ENCODE assay signal across 1 cellular context in the genomic region with DNA sequence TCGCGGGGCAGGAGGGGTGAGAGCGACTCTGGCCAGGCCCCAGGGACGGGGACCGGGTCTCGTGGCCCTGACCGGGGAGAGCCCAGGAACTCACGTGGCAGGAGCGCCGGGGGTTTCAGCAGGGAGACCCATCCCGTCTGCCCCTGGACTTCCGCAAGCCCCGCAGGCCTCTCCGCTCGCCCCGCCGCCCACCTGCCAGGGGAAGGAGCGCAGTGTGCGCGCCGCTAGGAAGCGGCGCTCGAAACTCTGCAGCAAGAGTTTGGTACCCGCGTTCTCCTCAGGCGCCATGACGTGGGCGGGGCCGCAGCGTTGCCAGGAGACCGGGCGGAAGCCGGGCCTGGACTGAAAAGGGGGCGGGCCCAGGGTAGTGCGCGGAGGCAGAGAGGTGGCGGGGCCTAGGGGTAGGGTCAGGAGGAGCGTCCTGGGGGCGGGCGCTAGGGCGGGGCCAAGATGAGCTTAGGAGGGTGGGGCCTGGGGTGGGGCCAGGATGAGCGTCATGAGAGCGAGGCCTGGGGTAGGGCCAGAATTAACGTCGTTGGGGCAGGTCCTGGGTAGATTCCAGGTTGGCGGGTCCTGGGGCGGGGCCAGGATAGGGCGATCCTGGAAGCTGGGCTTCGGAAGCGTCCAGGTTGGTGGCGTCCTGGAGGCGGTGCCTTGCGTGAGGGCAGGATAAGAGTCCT.
A peak's percentile ranks its signal among the peaks of the same experiment; 100 is the strongest.
TF ChIP-seq lines count a peak whose summit lies in the region.

No MANE protein-coding gene starts in this region.

TF ChIP-seq in K562, 482 proteins besides CTCF, POLR2A, EP300 and RAD21 (continued from another document and continues in another):
- TF ChIP-seq, protein P1, sequence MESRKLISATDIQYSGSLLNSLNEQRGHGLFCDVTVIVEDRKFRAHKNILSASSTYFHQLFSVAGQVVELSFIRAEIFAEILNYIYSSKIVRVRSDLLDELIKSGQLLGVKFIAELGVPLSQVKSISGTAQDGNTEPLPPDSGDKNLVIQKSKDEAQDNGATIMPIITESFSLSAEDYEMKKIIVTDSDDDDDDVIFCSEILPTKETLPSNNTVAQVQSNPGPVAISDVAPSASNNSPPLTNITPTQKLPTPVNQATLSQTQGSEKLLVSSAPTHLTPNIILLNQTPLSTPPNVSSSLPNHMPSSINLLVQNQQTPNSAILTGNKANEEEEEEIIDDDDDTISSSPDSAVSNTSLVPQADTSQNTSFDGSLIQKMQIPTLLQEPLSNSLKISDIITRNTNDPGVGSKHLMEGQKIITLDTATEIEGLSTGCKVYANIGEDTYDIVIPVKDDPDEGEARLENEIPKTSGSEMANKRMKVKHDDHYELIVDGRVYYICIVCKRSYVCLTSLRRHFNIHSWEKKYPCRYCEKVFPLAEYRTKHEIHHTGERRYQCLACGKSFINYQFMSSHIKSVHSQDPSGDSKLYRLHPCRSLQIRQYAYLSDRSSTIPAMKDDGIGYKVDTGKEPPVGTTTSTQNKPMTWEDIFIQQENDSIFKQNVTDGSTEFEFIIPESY (CRISPR knock-in tag; IDR thresholded peaks at IDR 0.05): no peak
- TF ChIP-seq, protein P2, sequence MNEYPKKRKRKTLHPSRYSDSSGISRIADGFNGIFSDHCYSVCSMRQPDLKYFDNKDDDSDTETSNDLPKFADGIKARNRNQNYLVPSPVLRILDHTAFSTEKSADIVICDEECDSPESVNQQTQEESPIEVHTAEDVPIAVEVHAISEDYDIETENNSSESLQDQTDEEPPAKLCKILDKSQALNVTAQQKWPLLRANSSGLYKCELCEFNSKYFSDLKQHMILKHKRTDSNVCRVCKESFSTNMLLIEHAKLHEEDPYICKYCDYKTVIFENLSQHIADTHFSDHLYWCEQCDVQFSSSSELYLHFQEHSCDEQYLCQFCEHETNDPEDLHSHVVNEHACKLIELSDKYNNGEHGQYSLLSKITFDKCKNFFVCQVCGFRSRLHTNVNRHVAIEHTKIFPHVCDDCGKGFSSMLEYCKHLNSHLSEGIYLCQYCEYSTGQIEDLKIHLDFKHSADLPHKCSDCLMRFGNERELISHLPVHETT (CRISPR knock-in tag; conservative IDR thresholded peaks at IDR 0.05 in 1 of 2, IDR thresholded peaks at IDR 0.05 in 1 of 2): no peak
- TF ChIP-seq RBM25 (IDR thresholded peaks at IDR 0.05; ENCODE audit: low read depth, low read length, severe bottlenecking) (no peak), CREB1 (IDR thresholded peaks at IDR 0.05) (no peak), CREB1 (CRISPR knock-in tag; IDR thresholded peaks at IDR 0.05) (peak; percentile 38), CREBBP (IDR thresholded peaks at IDR 0.05; ENCODE audit: low read depth, low read length) (no peak), HNRNPUL1 (IDR thresholded peaks at IDR 0.05; ENCODE audit: low read length) (no peak), FOXK2 (conservative IDR thresholded peaks at IDR 0.05 in 1 of 2, IDR thresholded peaks at IDR 0.05 in 1 of 2; ENCODE audit: low read depth in 2 of 2) (no peak), TEAD4 (IDR thresholded peaks at IDR 0.05; ENCODE audit: low read length) (no peak), TEAD4 (CRISPR knock-in tag; IDR thresholded peaks at IDR 0.05; ENCODE audit: borderline replicate concordance) (no peak), ZNF551 (CRISPR knock-in tag; IDR thresholded peaks at IDR 0.05) (no peak), HCFC1 (IDR thresholded peaks at IDR 0.05; ENCODE audit: low read depth, low read length) (0 out of 2 replicates have a peak, but pooled peaks have one; percentile 15), C11orf30 (IDR thresholded peaks at IDR 0.05; ENCODE audit: low read depth) (peak; percentile 26; the same call in 1 of the 2 replicates), RBM34 (IDR thresholded peaks at IDR 0.05; ENCODE audit: borderline replicate concordance, insufficient read depth, low read length) (no peak), STAT5B (CRISPR knock-in tag; IDR thresholded peaks at IDR 0.05) (no peak), BCOR (IDR thresholded peaks at IDR 0.05) (no peak), NFRKB (IDR thresholded peaks at IDR 0.05; ENCODE audit: low read depth) (no peak), ZNF232 (CRISPR knock-in tag; IDR thresholded peaks at IDR 0.05) (no peak), PML (IDR thresholded peaks at IDR 0.05; ENCODE audit: low read length) (no peak), KDM4B (IDR thresholded peaks at IDR 0.05; ENCODE audit: borderline replicate concordance in 2 of 2, low read depth in 1 of 2) (no peak), FUS (optimal IDR thresholded peaks at IDR 0.05; ENCODE audit: low read depth, low read length) (no peak), STAG1 (CRISPR knock-in tag; IDR thresholded peaks at IDR 0.05; ENCODE audit: borderline replicate concordance) (no peak), HMGN3 (IDR thresholded peaks at IDR 0.05; ENCODE audit: borderline replicate concordance, extremely low read depth, insufficient read length, low read depth, low read length) (no peak), TAF1 (IDR thresholded peaks at IDR 0.05; ENCODE audit: control insufficient read depth, extremely low read depth, insufficient read depth, low read length, severe bottlenecking) (peak; percentile 23), NCOA1 (IDR thresholded peaks at IDR 0.05; ENCODE audit: low read depth) (no peak), NR4A1 (CRISPR knock-in tag; IDR thresholded peaks at IDR 0.05) (no peak), NR4A1 (tag; IDR thresholded peaks at IDR 0.05) (no peak), MXI1 (IDR thresholded peaks at IDR 0.05; ENCODE audit: low read depth, low read length) (peak; percentile 89), POLR2G (IDR thresholded peaks at IDR 0.05; ENCODE audit: low read depth, low read length) (peak; percentile 73), GTF2F1 (IDR thresholded peaks at IDR 0.05; ENCODE audit: low read depth, low read length) (no peak), SMARCB1 (IDR thresholded peaks at IDR 0.05; ENCODE audit: insufficient read length, low read depth) (no peak)
- TF ChIP-seq, protein P3, sequence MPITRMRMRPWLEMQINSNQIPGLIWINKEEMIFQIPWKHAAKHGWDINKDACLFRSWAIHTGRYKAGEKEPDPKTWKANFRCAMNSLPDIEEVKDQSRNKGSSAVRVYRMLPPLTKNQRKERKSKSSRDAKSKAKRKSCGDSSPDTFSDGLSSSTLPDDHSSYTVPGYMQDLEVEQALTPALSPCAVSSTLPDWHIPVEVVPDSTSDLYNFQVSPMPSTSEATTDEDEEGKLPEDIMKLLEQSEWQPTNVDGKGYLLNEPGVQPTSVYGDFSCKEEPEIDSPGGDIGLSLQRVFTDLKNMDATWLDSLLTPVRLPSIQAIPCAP (CRISPR knock-in tag; IDR thresholded peaks at IDR 0.05; ENCODE audit: borderline replicate concordance): no peak
- TF ChIP-seq, protein P4, sequence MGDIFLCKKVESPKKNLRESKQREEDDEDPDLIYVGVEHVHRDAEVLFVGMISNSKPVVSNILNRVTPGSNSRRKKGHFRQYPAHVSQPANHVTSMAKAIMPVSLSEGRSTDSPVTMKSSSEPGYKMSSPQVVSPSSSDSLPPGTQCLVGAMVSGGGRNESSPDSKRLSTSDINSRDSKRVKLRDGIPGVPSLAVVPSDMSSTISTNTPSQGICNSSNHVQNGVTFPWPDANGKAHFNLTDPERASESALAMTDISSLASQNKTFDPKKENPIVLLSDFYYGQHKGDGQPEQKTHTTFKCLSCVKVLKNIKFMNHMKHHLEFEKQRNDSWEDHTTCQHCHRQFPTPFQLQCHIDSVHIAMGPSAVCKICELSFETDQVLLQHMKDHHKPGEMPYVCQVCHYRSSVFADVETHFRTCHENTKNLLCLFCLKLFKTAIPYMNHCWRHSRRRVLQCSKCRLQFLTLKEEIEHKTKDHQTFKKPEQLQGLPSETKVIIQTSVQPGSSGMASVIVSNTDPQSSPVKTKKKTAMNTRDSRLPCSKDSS (IDR thresholded peaks at IDR 0.05; ENCODE audit: low read depth, partially characterized antibody): no peak
- TF ChIP-seq, protein P5, sequence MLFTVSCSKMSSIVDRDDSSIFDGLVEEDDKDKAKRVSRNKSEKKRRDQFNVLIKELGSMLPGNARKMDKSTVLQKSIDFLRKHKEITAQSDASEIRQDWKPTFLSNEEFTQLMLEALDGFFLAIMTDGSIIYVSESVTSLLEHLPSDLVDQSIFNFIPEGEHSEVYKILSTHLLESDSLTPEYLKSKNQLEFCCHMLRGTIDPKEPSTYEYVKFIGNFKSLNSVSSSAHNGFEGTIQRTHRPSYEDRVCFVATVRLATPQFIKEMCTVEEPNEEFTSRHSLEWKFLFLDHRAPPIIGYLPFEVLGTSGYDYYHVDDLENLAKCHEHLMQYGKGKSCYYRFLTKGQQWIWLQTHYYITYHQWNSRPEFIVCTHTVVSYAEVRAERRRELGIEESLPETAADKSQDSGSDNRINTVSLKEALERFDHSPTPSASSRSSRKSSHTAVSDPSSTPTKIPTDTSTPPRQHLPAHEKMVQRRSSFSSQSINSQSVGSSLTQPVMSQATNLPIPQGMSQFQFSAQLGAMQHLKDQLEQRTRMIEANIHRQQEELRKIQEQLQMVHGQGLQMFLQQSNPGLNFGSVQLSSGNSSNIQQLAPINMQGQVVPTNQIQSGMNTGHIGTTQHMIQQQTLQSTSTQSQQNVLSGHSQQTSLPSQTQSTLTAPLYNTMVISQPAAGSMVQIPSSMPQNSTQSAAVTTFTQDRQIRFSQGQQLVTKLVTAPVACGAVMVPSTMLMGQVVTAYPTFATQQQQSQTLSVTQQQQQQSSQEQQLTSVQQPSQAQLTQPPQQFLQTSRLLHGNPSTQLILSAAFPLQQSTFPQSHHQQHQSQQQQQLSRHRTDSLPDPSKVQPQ (CRISPR knock-in tag; IDR thresholded peaks at IDR 0.05; ENCODE audit: borderline replicate concordance): no peak
- TF ChIP-seq, protein P6, sequence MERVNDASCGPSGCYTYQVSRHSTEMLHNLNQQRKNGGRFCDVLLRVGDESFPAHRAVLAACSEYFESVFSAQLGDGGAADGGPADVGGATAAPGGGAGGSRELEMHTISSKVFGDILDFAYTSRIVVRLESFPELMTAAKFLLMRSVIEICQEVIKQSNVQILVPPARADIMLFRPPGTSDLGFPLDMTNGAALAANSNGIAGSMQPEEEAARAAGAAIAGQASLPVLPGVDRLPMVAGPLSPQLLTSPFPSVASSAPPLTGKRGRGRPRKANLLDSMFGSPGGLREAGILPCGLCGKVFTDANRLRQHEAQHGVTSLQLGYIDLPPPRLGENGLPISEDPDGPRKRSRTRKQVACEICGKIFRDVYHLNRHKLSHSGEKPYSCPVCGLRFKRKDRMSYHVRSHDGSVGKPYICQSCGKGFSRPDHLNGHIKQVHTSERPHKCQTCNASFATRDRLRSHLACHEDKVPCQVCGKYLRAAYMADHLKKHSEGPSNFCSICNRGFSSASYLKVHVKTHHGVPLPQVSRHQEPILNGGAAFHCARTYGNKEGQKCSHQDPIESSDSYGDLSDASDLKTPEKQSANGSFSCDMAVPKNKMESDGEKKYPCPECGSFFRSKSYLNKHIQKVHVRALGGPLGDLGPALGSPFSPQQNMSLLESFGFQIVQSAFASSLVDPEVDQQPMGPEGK (CRISPR knock-in tag; IDR thresholded peaks at IDR 0.05; ENCODE audit: borderline replicate concordance): no peak
- TF ChIP-seq, protein P7, sequence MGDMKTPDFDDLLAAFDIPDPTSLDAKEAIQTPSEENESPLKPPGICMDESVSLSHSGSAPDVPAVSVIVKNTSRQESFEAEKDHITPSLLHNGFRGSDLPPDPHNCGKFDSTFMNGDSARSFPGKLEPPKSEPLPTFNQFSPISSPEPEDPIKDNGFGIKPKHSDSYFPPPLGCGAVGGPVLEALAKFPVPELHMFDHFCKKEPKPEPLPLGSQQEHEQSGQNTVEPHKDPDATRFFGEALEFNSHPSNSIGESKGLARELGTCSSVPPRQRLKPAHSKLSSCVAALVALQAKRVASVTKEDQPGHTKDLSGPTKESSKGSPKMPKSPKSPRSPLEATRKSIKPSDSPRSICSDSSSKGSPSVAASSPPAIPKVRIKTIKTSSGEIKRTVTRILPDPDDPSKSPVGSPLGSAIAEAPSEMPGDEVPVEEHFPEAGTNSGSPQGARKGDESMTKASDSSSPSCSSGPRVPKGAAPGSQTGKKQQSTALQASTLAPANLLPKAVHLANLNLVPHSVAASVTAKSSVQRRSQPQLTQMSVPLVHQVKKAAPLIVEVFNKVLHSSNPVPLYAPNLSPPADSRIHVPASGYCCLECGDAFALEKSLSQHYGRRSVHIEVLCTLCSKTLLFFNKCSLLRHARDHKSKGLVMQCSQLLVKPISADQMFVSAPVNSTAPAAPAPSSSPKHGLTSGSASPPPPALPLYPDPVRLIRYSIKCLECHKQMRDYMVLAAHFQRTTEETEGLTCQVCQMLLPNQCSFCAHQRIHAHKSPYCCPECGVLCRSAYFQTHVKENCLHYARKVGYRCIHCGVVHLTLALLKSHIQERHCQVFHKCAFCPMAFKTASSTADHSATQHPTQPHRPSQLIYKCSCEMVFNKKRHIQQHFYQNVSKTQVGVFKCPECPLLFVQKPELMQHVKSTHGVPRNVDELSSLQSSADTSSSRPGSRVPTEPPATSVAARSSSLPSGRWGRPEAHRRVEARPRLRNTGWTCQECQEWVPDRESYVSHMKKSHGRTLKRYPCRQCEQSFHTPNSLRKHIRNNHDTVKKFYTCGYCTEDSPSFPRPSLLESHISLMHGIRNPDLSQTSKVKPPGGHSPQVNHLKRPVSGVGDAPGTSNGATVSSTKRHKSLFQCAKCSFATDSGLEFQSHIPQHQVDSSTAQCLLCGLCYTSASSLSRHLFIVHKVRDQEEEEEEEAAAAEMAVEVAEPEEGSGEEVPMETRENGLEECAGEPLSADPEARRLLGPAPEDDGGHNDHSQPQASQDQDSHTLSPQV (IDR thresholded peaks at IDR 0.05): no peak
- TF ChIP-seq, protein P8, sequence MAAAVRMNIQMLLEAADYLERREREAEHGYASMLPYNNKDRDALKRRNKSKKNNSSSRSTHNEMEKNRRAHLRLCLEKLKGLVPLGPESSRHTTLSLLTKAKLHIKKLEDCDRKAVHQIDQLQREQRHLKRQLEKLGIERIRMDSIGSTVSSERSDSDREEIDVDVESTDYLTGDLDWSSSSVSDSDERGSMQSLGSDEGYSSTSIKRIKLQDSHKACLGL (CRISPR knock-in tag; IDR thresholded peaks at IDR 0.05; ENCODE audit: borderline replicate concordance, poor library complexity, severe bottlenecking): no peak
- TF ChIP-seq, protein P9, sequence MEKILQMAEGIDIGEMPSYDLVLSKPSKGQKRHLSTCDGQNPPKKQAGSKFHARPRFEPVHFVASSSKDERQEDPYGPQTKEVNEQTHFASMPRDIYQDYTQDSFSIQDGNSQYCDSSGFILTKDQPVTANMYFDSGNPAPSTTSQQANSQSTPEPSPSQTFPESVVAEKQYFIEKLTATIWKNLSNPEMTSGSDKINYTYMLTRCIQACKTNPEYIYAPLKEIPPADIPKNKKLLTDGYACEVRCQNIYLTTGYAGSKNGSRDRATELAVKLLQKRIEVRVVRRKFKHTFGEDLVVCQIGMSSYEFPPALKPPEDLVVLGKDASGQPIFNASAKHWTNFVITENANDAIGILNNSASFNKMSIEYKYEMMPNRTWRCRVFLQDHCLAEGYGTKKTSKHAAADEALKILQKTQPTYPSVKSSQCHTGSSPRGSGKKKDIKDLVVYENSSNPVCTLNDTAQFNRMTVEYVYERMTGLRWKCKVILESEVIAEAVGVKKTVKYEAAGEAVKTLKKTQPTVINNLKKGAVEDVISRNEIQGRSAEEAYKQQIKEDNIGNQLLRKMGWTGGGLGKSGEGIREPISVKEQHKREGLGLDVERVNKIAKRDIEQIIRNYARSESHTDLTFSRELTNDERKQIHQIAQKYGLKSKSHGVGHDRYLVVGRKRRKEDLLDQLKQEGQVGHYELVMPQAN (IDR thresholded peaks at IDR 0.05; ENCODE audit: borderline replicate concordance): peak; percentile 42; the same call in 1 of the 2 replicates
- TF ChIP-seq, protein P10, sequence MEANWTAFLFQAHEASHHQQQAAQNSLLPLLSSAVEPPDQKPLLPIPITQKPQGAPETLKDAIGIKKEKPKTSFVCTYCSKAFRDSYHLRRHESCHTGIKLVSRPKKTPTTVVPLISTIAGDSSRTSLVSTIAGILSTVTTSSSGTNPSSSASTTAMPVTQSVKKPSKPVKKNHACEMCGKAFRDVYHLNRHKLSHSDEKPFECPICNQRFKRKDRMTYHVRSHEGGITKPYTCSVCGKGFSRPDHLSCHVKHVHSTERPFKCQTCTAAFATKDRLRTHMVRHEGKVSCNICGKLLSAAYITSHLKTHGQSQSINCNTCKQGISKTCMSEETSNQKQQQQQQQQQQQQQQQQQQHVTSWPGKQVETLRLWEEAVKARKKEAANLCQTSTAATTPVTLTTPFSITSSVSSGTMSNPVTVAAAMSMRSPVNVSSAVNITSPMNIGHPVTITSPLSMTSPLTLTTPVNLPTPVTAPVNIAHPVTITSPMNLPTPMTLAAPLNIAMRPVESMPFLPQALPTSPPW (CRISPR knock-in tag; IDR thresholded peaks at IDR 0.05): peak; percentile 44
